In the genomic region with DNA sequence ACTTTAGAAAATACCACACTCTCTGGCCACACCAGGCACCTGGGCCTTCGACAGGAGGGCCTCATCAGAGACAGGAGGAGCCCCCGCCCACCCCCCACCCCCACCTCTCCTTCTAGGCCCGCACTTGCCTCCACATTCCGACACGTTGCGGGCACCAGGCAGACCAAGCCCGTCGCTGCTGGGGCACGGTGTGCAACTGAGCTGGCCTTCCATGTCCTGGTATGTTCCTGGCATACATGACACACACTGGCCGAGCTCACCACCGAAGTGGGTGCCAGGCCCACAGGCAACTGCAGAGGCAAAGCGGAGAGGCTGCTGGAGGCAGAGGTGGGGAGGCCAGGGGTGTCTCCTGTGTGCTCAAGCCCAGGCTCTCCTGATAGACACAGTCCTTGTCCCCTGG, we compare ENCODE assay signal across 1 cellular context.
TF ChIP-seq lines count a peak whose summit lies in the region.

No MANE protein-coding gene starts in this region.

TF ChIP-seq in H1, 55 proteins besides CTCF, POLR2A, EP300 and RAD21:
- TF ChIP-seq GABPA (IDR thresholded peaks at IDR 0.05; ENCODE audit: borderline replicate concordance, insufficient read depth, low read length) (no peak), TBP (IDR thresholded peaks at IDR 0.05; ENCODE audit: low read depth, low read length) (no peak), CBX8 (IDR thresholded peaks at IDR 0.05; ENCODE audit: borderline replicate concordance, low read depth, low read length) (no peak), SIN3A (conservative IDR thresholded peaks at IDR 0.05 in 1 of 2, IDR thresholded peaks at IDR 0.05 in 1 of 2; ENCODE audit: low read depth in 1 of 2, low read length in 2 of 2) (no peak), SP4 (IDR thresholded peaks at IDR 0.05; ENCODE audit: low read length) (no peak), FOSL1 (IDR thresholded peaks at IDR 0.05; ENCODE audit: insufficient read depth, low read depth, low read length) (no peak), ZNF274 (IDR thresholded peaks at IDR 0.05; ENCODE audit: borderline replicate concordance, extremely low read depth, low read length) (no peak), TAF1 (IDR thresholded peaks at IDR 0.05; ENCODE audit: low read depth, low read length) (no peak), KDM5A (IDR thresholded peaks at IDR 0.05; ENCODE audit: low read length) (no peak), CHD2 (IDR thresholded peaks at IDR 0.05; ENCODE audit: low read length) (no peak), PHF8 (conservative IDR thresholded peaks at IDR 0.05; ENCODE audit: low read depth, low read length) (no peak), EGR1 (IDR thresholded peaks at IDR 0.05; ENCODE audit: borderline replicate concordance, low read depth, low read length) (no peak), TEAD4 (IDR thresholded peaks at IDR 0.05; ENCODE audit: low read depth, low read length) (no peak), MAFK (IDR thresholded peaks at IDR 0.05; ENCODE audit: low read depth, low read length) (no peak), HDAC6 (IDR thresholded peaks at IDR 0.05; ENCODE audit: low read depth, low read length) (no peak), RXRA (IDR thresholded peaks at IDR 0.05; ENCODE audit: insufficient read depth, low read depth, low read length) (no peak), ASH2L (IDR thresholded peaks at IDR 0.05; ENCODE audit: low read length) (no peak)
- TF ChIP-seq, protein P1, sequence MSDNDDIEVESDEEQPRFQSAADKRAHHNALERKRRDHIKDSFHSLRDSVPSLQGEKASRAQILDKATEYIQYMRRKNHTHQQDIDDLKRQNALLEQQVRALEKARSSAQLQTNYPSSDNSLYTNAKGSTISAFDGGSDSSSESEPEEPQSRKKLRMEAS (IDR thresholded peaks at IDR 0.05): no peak
- TF ChIP-seq, protein P2, sequence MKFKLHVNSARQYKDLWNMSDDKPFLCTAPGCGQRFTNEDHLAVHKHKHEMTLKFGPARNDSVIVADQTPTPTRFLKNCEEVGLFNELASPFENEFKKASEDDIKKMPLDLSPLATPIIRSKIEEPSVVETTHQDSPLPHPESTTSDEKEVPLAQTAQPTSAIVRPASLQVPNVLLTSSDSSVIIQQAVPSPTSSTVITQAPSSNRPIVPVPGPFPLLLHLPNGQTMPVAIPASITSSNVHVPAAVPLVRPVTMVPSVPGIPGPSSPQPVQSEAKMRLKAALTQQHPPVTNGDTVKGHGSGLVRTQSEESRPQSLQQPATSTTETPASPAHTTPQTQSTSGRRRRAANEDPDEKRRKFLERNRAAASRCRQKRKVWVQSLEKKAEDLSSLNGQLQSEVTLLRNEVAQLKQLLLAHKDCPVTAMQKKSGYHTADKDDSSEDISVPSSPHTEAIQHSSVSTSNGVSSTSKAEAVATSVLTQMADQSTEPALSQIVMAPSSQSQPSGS (IDR thresholded peaks at IDR 0.05; ENCODE audit: low read length): no peak
- TF ChIP-seq, protein P3, sequence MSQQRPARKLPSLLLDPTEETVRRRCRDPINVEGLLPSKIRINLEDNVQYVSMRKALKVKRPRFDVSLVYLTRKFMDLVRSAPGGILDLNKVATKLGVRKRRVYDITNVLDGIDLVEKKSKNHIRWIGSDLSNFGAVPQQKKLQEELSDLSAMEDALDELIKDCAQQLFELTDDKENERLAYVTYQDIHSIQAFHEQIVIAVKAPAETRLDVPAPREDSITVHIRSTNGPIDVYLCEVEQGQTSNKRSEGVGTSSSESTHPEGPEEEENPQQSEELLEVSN (IDR thresholded peaks at IDR 0.05): no peak
